16 cellular contexts compared by ENCODE assay signal in the genomic region with DNA sequence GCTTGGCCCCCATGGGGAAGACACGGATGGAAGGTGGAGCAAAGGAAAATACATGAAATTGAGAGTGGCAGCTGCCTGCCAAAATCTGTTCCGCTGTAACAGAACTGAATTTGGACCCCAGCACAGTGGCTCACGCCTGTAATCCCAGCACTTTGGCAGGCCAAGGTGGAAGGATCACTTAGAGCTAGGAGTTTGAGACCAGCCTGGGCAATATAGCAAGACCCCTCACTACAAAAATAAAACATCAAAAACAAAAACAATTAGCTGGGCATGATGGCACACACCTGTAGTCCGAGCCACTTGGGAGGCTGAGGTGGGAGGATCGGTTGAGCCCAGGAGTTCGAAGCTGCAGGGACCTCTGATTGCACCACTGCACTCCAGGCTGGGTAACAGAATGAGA. TPM values are rescaled to one million over a fixed set of nuclear protein-coding genes. Genes with fewer than 3 reads are reported as not detected.
DNase-seq lines count a peak whose midpoint lies in the region; ATAC-seq and TF ChIP-seq lines count a peak whose summit lies in the region.
"Had no signal": no experiment of that assay in that cellular context is flagged by ENCODE, and none has a peak within 500 bp of the region (broad histone marks: within the 10 kb centered on the region; RNA-seq: fewer than 3 reads in every experiment).

No MANE protein-coding gene starts in this region.

- H3K9me3 ChIP-seq in CD4-positive, alpha-beta T cell (ENCODE audit: control insufficient read depth, low read length) = no peaks in the 10 kb centered on the region
- H3K9me3 ChIP-seq in PC-9 (ENCODE audit: insufficient read depth, low read depth) = no peaks in the 10 kb centered on the region

- H2AFZ ChIP-seq in PC-9 = no peak overlapping the region
- H2AFZ ChIP-seq: GM23248 had no signal

- peaks cover 4% of the 10 kb centered on the region for H3K27me3 Mint-ChIP-seq in activated naive CD4-positive, alpha-beta T cell treated with anti-CD3 and anti-CD28 coated beads for 36 hours (ENCODE audit: low read depth)
- H3K27me3 Mint-ChIP-seq in activated naive CD4-positive, alpha-beta T cell treated with anti-CD3 and anti-CD28 coated beads, Interleukin-2, amount 10 ng/mL, durations not matched to agents 7 days and 5 days = peaks cover 28% of the 10 kb centered on the region
- no peaks in the 10 kb centered on the region for H3K27me3 Mint-ChIP-seq in CD4-positive, alpha-beta T cell
- H3K27me3 Mint-ChIP-seq in central memory CD8-positive, alpha-beta T cell = no peaks in the 10 kb centered on the region
- no peaks in the 10 kb centered on the region for H3K27me3 Mint-ChIP-seq in Calu3 (ENCODE audit: unreplicated experiment)
- H3K27me3 Mint-ChIP-seq: CD8-positive, alpha-beta memory T cell had no signal

- TF ChIP-seq CTCF in CD4-positive, alpha-beta T cell (IDR thresholded peaks at IDR 0.05) = no peak
- no peak for TF ChIP-seq CTCF in PC-9 (conservative IDR thresholded peaks at IDR 0.05)
- no peak for TF ChIP-seq CTCF in Calu3 (IDR thresholded peaks at IDR 0.05; ENCODE audit: unreplicated experiment)

- no peak overlapping the region for H3K27ac ChIP-seq in CD4-positive, alpha-beta T cell (ENCODE audit: low read depth, low read length)
- no peak overlapping the region for H3K27ac ChIP-seq in PC-9
- H3K27ac ChIP-seq: 22Rv1, GM23248 had no signal

- no peaks in the 10 kb centered on the region for H3K9me2 ChIP-seq in PC-9 (ENCODE audit: insufficient read depth)

- H4K20me1 ChIP-seq in PC-9 (ENCODE audit: insufficient read depth) = no peaks in the 10 kb centered on the region

- no peak for DNase-seq in activated naive CD4-positive, alpha-beta T cell treated with anti-CD3 and anti-CD28 coated beads for 36 hours
- no peak for DNase-seq in activated naive CD4-positive, alpha-beta T cell treated with anti-CD3 and anti-CD28 coated beads, Interleukin-2, amount 10 ng/mL, durations not matched to agents 7 days and 5 days
- DNase-seq in CD4-positive, alpha-beta T cell = no peak
- DNase-seq in PC-9 (no peak), sciatic nerve (ENCODE audit: low spot score) (no peak), Calu3 (no peak), kidney glomerular epithelial cell (lab: John Stamatoyannopoulos, UW) (no peak)
- no peak for DNase-seq in central memory CD8-positive, alpha-beta T cell (ENCODE audit: low spot score in 2 of 2)
- DNase-seq: Caco-2; CD8-positive, alpha-beta memory T cell; DMS53; GF-D8; GM23248 had no signal

- POLR2A ChIA-PET in CD4-positive, alpha-beta T cell (lab: Charles Lee) = interaction anchor here (0.8 to 1.2 kb wide), 4 partner anchors 20 to 171 kb away, joined by 3 to 4 read pairs (median 4); a partner anchor contains a TSS
- POLR2A ChIA-PET in PC-9 (lab: Charles Lee; ENCODE audit: unreplicated experiment) = interaction anchor here (0.6 kb wide), 2 partner anchors 57 to 151 kb away, joined by 3 read pairs; no protein-coding TSS in a partner anchor

- H3K9me3 Mint-ChIP-seq in activated naive CD4-positive, alpha-beta T cell treated with anti-CD3 and anti-CD28 coated beads for 36 hours = peaks cover 2% of the 10 kb centered on the region
- no peaks in the 10 kb centered on the region for H3K9me3 Mint-ChIP-seq in activated naive CD4-positive, alpha-beta T cell treated with anti-CD3 and anti-CD28 coated beads, Interleukin-2, amount 10 ng/mL, durations not matched to agents 7 days and 5 days
- no peaks in the 10 kb centered on the region for H3K9me3 Mint-ChIP-seq in CD4-positive, alpha-beta T cell
- no peaks in the 10 kb centered on the region for H3K9me3 Mint-ChIP-seq in central memory CD8-positive, alpha-beta T cell
- no peaks in the 10 kb centered on the region for H3K9me3 Mint-ChIP-seq in Calu3 (ENCODE audit: low read depth, unreplicated experiment)
- H3K9me3 Mint-ChIP-seq: CD8-positive, alpha-beta memory T cell had no signal

- no peaks in the 10 kb centered on the region for H3K4me1 Mint-ChIP-seq in activated naive CD4-positive, alpha-beta T cell treated with anti-CD3 and anti-CD28 coated beads for 36 hours (ENCODE audit: low read depth)
- H3K4me1 Mint-ChIP-seq in activated naive CD4-positive, alpha-beta T cell treated with anti-CD3 and anti-CD28 coated beads, Interleukin-2, amount 10 ng/mL, durations not matched to agents 7 days and 5 days = peaks cover 3% of the 10 kb centered on the region
- H3K4me1 Mint-ChIP-seq in CD4-positive, alpha-beta T cell (ENCODE audit: low read depth) = peaks cover 16% of the 10 kb centered on the region
- H3K4me1 Mint-ChIP-seq in central memory CD8-positive, alpha-beta T cell = peaks cover 17% of the 10 kb centered on the region
- no peaks in the 10 kb centered on the region for H3K4me1 Mint-ChIP-seq in Calu3 (ENCODE audit: low read depth, unreplicated experiment)

- no peak overlapping the region for H3K4me3 ChIP-seq in PC-9
- H3K4me3 ChIP-seq: GM23248 had no signal

- no peaks in the 10 kb centered on the region for H3K79me2 ChIP-seq in PC-9 (ENCODE audit: low read depth)

- peaks cover 34% of the 10 kb centered on the region for H3K36me3 Mint-ChIP-seq in activated naive CD4-positive, alpha-beta T cell treated with anti-CD3 and anti-CD28 coated beads for 36 hours (ENCODE audit: low read depth)
- peaks cover 47% of the 10 kb centered on the region for H3K36me3 Mint-ChIP-seq in activated naive CD4-positive, alpha-beta T cell treated with anti-CD3 and anti-CD28 coated beads, Interleukin-2, amount 10 ng/mL, durations not matched to agents 7 days and 5 days
- peaks cover 58% of the 10 kb centered on the region for H3K36me3 Mint-ChIP-seq in CD4-positive, alpha-beta T cell (ENCODE audit: low read depth)
- peaks cover 48% of the 10 kb centered on the region for H3K36me3 Mint-ChIP-seq in central memory CD8-positive, alpha-beta T cell (ENCODE audit: insufficient read depth)
- H3K36me3 Mint-ChIP-seq in Calu3 (ENCODE audit: insufficient read depth, unreplicated experiment) = peaks cover 24% of the 10 kb centered on the region

- no peak for ATAC-seq in CD4-positive, alpha-beta T cell (ENCODE audit: poor library complexity)
- ATAC-seq in central memory CD8-positive, alpha-beta T cell (replicated peaks; ENCODE audit: extremely low read depth, poor library complexity, severe bottlenecking) = no peak
- no peak for ATAC-seq in sciatic nerve

- H3K27ac Mint-ChIP-seq in activated naive CD4-positive, alpha-beta T cell treated with anti-CD3 and anti-CD28 coated beads for 36 hours = peak overlapping the region; percentile 65
- no peak overlapping the region for H3K27ac Mint-ChIP-seq in activated naive CD4-positive, alpha-beta T cell treated with anti-CD3 and anti-CD28 coated beads, Interleukin-2, amount 10 ng/mL, durations not matched to agents 7 days and 5 days
- peak overlapping the region; percentile 27 for H3K27ac Mint-ChIP-seq in CD4-positive, alpha-beta T cell
- H3K27ac Mint-ChIP-seq in central memory CD8-positive, alpha-beta T cell (ENCODE audit: low read depth) = peak overlapping the region; percentile 44
- H3K27ac Mint-ChIP-seq in Calu3 (ENCODE audit: unreplicated experiment) = no peak overlapping the region

- CTCF ChIA-PET in activated naive CD4-positive, alpha-beta T cell treated with anti-CD3 and anti-CD28 coated beads for 36 hours (lab: Charles Lee) = interaction anchor here (0.5 to 1.0 kb wide), 3 partner anchors 10 to 57 kb away, joined by 3 to 4 read pairs (median 3); no protein-coding TSS in a partner anchor
- CTCF ChIA-PET in activated naive CD4-positive, alpha-beta T cell treated with anti-CD3 and anti-CD28 coated beads, Interleukin-2, amount 10 ng/mL, durations not matched to agents 7 days and 5 days (lab: Charles Lee) = interaction anchor here (1.1 to 3.3 kb wide), 3 partner anchors 18 to 172 kb away, joined by 3 to 14 read pairs (median 4); no protein-coding TSS in a partner anchor
- CTCF ChIA-PET in CD4-positive, alpha-beta T cell (lab: Charles Lee) = interaction anchor here (0.8 to 1.4 kb wide), 2 partner anchors 19 to 27 kb away, joined by 3 to 4 read pairs; no protein-coding TSS in a partner anchor
- CTCF ChIA-PET in PC-9 (lab: Charles Lee) = no interaction called here
- CTCF ChIA-PET in Calu3 (lab: Charles Lee) = no interaction called here

- H3K36me3 ChIP-seq in PC-9 (ENCODE audit: low read depth) = no peaks in the 10 kb centered on the region

- no peaks in the 10 kb centered on the region for H3K27me3 ChIP-seq in CD4-positive, alpha-beta T cell (ENCODE audit: control insufficient read depth, insufficient read depth, low read length)
- H3K27me3 ChIP-seq in PC-9 (ENCODE audit: insufficient read depth, low read depth) = no peaks in the 10 kb centered on the region

- intact Hi-C loops in activated naive CD4-positive, alpha-beta T cell treated with anti-CD3 and anti-CD28 coated beads for 36 hours (cut with micrococcal nuclease) = no loop called here
- intact Hi-C loops in CD4-positive, alpha-beta T cell (cut with DNase I, micrococcal nuclease) = no loop called here
- intact Hi-C loops in PC-9 (cut with micrococcal nuclease; ENCODE audit: unreplicated experiment) (no loop called here), sciatic nerve (cut with DNase I) (no loop called here), Calu3 (cut with micrococcal nuclease; ENCODE audit: unreplicated experiment) (no loop called here)

- BruUV-seq in PC-9 (replicated peaks; lab: Mats Ljungman, UMichigan) = TSS peak; percentile 50
- no TSS peak for BruUV-seq in Calu3 (replicated peaks; lab: Mats Ljungman, UMichigan)

- no peak overlapping the region for H3K4me3 Mint-ChIP-seq in activated naive CD4-positive, alpha-beta T cell treated with anti-CD3 and anti-CD28 coated beads for 36 hours
- H3K4me3 Mint-ChIP-seq in activated naive CD4-positive, alpha-beta T cell treated with anti-CD3 and anti-CD28 coated beads, Interleukin-2, amount 10 ng/mL, durations not matched to agents 7 days and 5 days = no peak overlapping the region
- H3K4me3 Mint-ChIP-seq in CD4-positive, alpha-beta T cell = no peak overlapping the region
- H3K4me3 Mint-ChIP-seq in central memory CD8-positive, alpha-beta T cell = no peak overlapping the region
- no peak overlapping the region for H3K4me3 Mint-ChIP-seq in Calu3 (ENCODE audit: low read depth, unreplicated experiment)
- H3K4me3 Mint-ChIP-seq: CD14-positive monocyte; CD8-positive, alpha-beta memory T cell had no signal

- no peak overlapping the region for H3K4me2 ChIP-seq in PC-9

- H3F3A ChIP-seq in PC-9 (ENCODE audit: insufficient read depth, low read depth) = no peaks in the 10 kb centered on the region

- H3K4me1 ChIP-seq in PC-9 (replicated peaks; ENCODE audit: insufficient read depth) = no peaks in the 10 kb centered on the region
- H3K4me1 ChIP-seq: Caco-2 had no signal

RNA-seq across cellular contexts. Expression of a gene that starts 9.4 kb away (rescaled TPM):
- not detected for total RNA-seq in activated naive CD4-positive, alpha-beta T cell treated with anti-CD3 and anti-CD28 coated beads for 36 hours
- total RNA-seq in CD4-positive, alpha-beta T cell = under 1 TPM in 1 of 2 experiments, not detected in 1; 0.25 TPM
- 25.0 and 28.8 TPM in 2 replicates for total RNA-seq in PC-9 (2021)
- total RNA-seq in sciatic nerve = 4.5 TPM
- total RNA-seq in Calu3 (2022) = 21.4 and 27.0 TPM in 2 replicates
- total RNA-seq: CD8-positive, alpha-beta memory T cell; GM23248 had no signal

RNA-seq across cellular contexts. Expression of a gene that starts 20.1 kb away (rescaled TPM):
- total RNA-seq in activated naive CD4-positive, alpha-beta T cell treated with anti-CD3 and anti-CD28 coated beads for 36 hours = under 1 TPM; 0.45 to 0.96 TPM
- under 1 TPM; 0.39 to 0.49 TPM for total RNA-seq in CD4-positive, alpha-beta T cell
- total RNA-seq in PC-9 (2021) (6.7 and 10.5 TPM in 2 replicates), sciatic nerve (5.6 TPM), Calu3 (2022) (4.2 and 5.2 TPM in 2 replicates)

RNA-seq across cellular contexts. Expression of a gene that starts 20.9 kb away (rescaled TPM):
- 10 to 100 TPM; 59.3 to 59.4 TPM for total RNA-seq in activated naive CD4-positive, alpha-beta T cell treated with anti-CD3 and anti-CD28 coated beads for 36 hours
- 10 to 100 TPM; 25.0 to 26.7 TPM for total RNA-seq in CD4-positive, alpha-beta T cell
- 7.8 and 11.9 TPM in 2 replicates for total RNA-seq in PC-9 (2021)
- 5.7 TPM for total RNA-seq in sciatic nerve
- 7.0 and 7.4 TPM in 2 replicates for total RNA-seq in Calu3 (2022)

RNA-seq across cellular contexts. Expression of a gene that starts 24.5 kb away (rescaled TPM):
- not detected for total RNA-seq in activated naive CD4-positive, alpha-beta T cell treated with anti-CD3 and anti-CD28 coated beads for 36 hours
- total RNA-seq in CD4-positive, alpha-beta T cell = not detected
- total RNA-seq in PC-9 (2021) (not detected in 2 replicates), sciatic nerve (not detected), Calu3 (2022) (not detected in 2 replicates)
- total RNA-seq: A673; Caco-2; CD8-positive, alpha-beta memory T cell; GM23248 had no signal

RNA-seq across cellular contexts. Expression of a gene that starts 33.1 kb away (rescaled TPM):
- not detected for total RNA-seq in activated naive CD4-positive, alpha-beta T cell treated with anti-CD3 and anti-CD28 coated beads for 36 hours
- total RNA-seq in CD4-positive, alpha-beta T cell = not detected
- total RNA-seq in PC-9 (2021) (not detected in 2 replicates), sciatic nerve (not detected), Calu3 (2022) (not detected in 2 replicates)
- total RNA-seq: A673, Caco-2, GM23248 had no signal

Comparison
In these comparisons a context has a peak if more than half of its experiments do, and no peak if none do; other contexts are left out.
1. H3K27ac Mint-ChIP-seq: peak in activated naive CD4-positive, alpha-beta T cell treated with anti-CD3 and anti-CD28 coated beads for 36 hours (single experiment), CD4-positive, alpha-beta T cell (single experiment) and central memory CD8-positive, alpha-beta T cell (single experiment); none in activated naive CD4-positive, alpha-beta T cell treated with anti-CD3 and anti-CD28 coated beads, Interleukin-2, amount 10 ng/mL, durations not matched to agents 7 days and 5 days (single experiment) and Calu3 (single experiment).
2. CTCF ChIA-PET loops: an anchor here in activated naive CD4-positive, alpha-beta T cell treated with anti-CD3 and anti-CD28 coated beads for 36 hours (0.5 to 1.0 kb wide), activated naive CD4-positive, alpha-beta T cell treated with anti-CD3 and anti-CD28 coated beads, Interleukin-2, amount 10 ng/mL, durations not matched to agents 7 days and 5 days (1.1 to 3.3 kb wide) and CD4-positive, alpha-beta T cell (0.8 to 1.4 kb wide); none called in PC-9 and Calu3.